ENCODE assay signal across 10 cellular contexts in the genomic region with DNA sequence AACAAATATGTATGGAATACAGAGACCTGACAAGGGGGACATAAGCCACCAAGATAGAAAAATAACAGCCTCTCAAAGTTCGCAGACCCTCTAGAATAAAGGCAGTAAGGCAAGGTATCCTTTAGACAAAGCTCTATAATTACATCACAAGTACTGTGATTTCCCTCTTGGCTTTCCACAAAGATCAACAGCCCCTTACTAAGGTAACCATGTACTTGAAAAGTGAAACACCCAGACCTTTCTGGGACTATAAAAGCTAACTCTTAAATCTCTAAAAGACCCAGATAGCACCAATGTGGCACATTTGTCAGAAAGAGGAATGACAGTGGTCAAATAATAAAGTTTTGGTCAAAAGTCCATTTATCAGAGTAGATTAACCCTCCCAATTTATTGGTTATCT. TPM values are rescaled to one million over a fixed set of nuclear protein-coding genes. Genes with fewer than 3 reads are reported as not detected.
DNase-seq lines count a peak whose midpoint lies in the region; ATAC-seq and TF ChIP-seq lines count a peak whose summit lies in the region.
"Had no signal": no experiment of that assay in that cellular context is flagged by ENCODE, and none has a peak within 500 bp of the region (broad histone marks: within the 10 kb centered on the region; RNA-seq: fewer than 3 reads in every experiment).

No MANE protein-coding gene starts in this region.

- H3K4me3 Mint-ChIP-seq in activated CD4-positive, alpha-beta T cell treated with anti-CD3 and anti-CD28 coated beads for 36 hours = peak overlapping the region; percentile 30
- H3K4me3 Mint-ChIP-seq: endodermal cell had no signal

- POLR2A ChIA-PET in activated CD4-positive, alpha-beta T cell treated with anti-CD3 and anti-CD28 coated beads for 36 hours (lab: Charles Lee) = interaction anchor here (1.0 kb wide), 1 partner anchor 49 kb away, joined by 3 read pairs; no protein-coding TSS in a partner anchor
- POLR2A ChIA-PET in PC-3 (lab: Charles Lee; ENCODE audit: unreplicated experiment) = no interaction called here

- H3K9me2 ChIP-seq in PC-3 (replicated peaks; ENCODE audit: low read length) = no peaks in the 10 kb centered on the region

- H3K27me3 ChIP-seq in PC-3 (ENCODE audit: low read length) (no peaks in the 10 kb centered on the region), heart right ventricle (no peaks in the 10 kb centered on the region)

- H3K9me3 ChIP-seq in PC-3 (ENCODE audit: low read length) = no peaks in the 10 kb centered on the region
- peaks cover 0 to 4% (median 0%) of the 10 kb centered on the region in 11 donors for H3K9me3 ChIP-seq in heart right ventricle

- ATAC-seq in activated CD4-positive, alpha-beta T cell treated with anti-CD3 and anti-CD28 coated beads for 36 hours = no peak
- peak; percentile 29 for ATAC-seq in HG02610 (IDR thresholded peaks at IDR 0.05; ENCODE audit: unreplicated experiment)
- ATAC-seq in PC-3 = no peak
- no peak for ATAC-seq in heart right ventricle

- TF ChIP-seq CTCF in PC-3 (conservative IDR thresholded peaks at IDR 0.05; ENCODE audit: low read depth, low read length) = no peak
- no peak for TF ChIP-seq CTCF in heart right ventricle (IDR thresholded peaks at IDR 0.05)

- H3K4me1 ChIP-seq in PC-3 (ENCODE audit: insufficient read depth, low read length) (peaks cover 23% of the 10 kb centered on the region), heart right ventricle (peaks cover 7 to 90% (median 80%) of the 10 kb centered on the region in 9 donors)

- H3K27me3 Mint-ChIP-seq in activated CD4-positive, alpha-beta T cell treated with anti-CD3 and anti-CD28 coated beads for 36 hours = no peaks in the 10 kb centered on the region

- H3K4me2 ChIP-seq in PC-3 (ENCODE audit: low read length) = peak overlapping the region; percentile 25

- H3K79me2 ChIP-seq in PC-3 (ENCODE audit: low read length) = peaks cover 99% of the 10 kb centered on the region

- intact Hi-C loops in activated CD4-positive, alpha-beta T cell treated with anti-CD3 and anti-CD28 coated beads for 36 hours (cut with DNase I, micrococcal nuclease) = loop anchor here in 1 of 2 experiments (5.0 kb wide), 2 partner anchors 88 to 212 kb away; no protein-coding TSS in a partner anchor
- intact Hi-C loops in PC-3 (cut with micrococcal nuclease) = no loop called here
- intact Hi-C loops in heart right ventricle (cut with DNase I) = no loop called here

- no peaks in the 10 kb centered on the region for H3F3A ChIP-seq in PC-3 (ENCODE audit: low read length, unreplicated experiment)

- no peaks in the 10 kb centered on the region for H3K9me3 Mint-ChIP-seq in activated CD4-positive, alpha-beta T cell treated with anti-CD3 and anti-CD28 coated beads for 36 hours (ENCODE audit: low read depth)
- H3K9me3 Mint-ChIP-seq: endodermal cell had no signal

- no peak for DNase-seq in activated CD4-positive, alpha-beta T cell treated with anti-CD3 and anti-CD28 coated beads for 36 hours
- no peak for DNase-seq in activated CD4-positive, alpha-beta T cell treated with anti-CD3 and anti-CD28 coated beads for 48 hours
- DNase-seq in PC-3 (no peak), inferior parietal cortex (ENCODE audit: extremely low spot score) (no peak), NCI-H748 (lab: John Stamatoyannopoulos, UW; ENCODE audit: unreplicated experiment) (no peak), heart right ventricle (no peak)
- DNase-seq: endodermal cell, NCI-H2081 treated with DMSO at 0.1 percent for 48 hours had no signal

- peak overlapping the region; percentile 59 for H3K27ac Mint-ChIP-seq in activated CD4-positive, alpha-beta T cell treated with anti-CD3 and anti-CD28 coated beads for 36 hours

- no TSS peak for BruUV-seq in PC-3 (replicated peaks; lab: Mats Ljungman, UMichigan)

- no peak overlapping the region for H2AFZ ChIP-seq in PC-3 (ENCODE audit: low read length)

- H3K36me3 Mint-ChIP-seq in activated CD4-positive, alpha-beta T cell treated with anti-CD3 and anti-CD28 coated beads for 36 hours (ENCODE audit: low read depth) = peaks cover 12% of the 10 kb centered on the region

- H4K20me1 ChIP-seq in PC-3 (ENCODE audit: low read length) = peaks cover 21% of the 10 kb centered on the region

- CTCF ChIA-PET in activated CD4-positive, alpha-beta T cell treated with anti-CD3 and anti-CD28 coated beads for 36 hours (lab: Charles Lee) = interaction anchor here (1.1 to 1.7 kb wide), 5 partner anchors 15 to 87 kb away, joined by 3 to 5 read pairs (median 4); no protein-coding TSS in a partner anchor
- CTCF ChIA-PET in PC-3 (lab: Charles Lee) = no interaction called here

- no peak overlapping the region for H3K9ac ChIP-seq in PC-3 (ENCODE audit: low read length)

- 85% methylated on average over 1 of the region's 1 CpG for WGBS in heart right ventricle, 2 donors

- peak overlapping the region; percentile 16 for H3K27ac ChIP-seq in PC-3 (ENCODE audit: low read length)
- peak overlapping the region in 11 of 21 experiments; percentile 11 to 78 (median 41) for H3K27ac ChIP-seq in skin epidermis
- H3K27ac ChIP-seq in heart right ventricle = peak overlapping the region in 1 of 10 donors; percentile 13

- H3K4me3 ChIP-seq in PC-3 (ENCODE audit: low read length) (no peak overlapping the region), skin epidermis (no peak overlapping the region), heart right ventricle (no peak overlapping the region)

- H3K4me1 Mint-ChIP-seq in activated CD4-positive, alpha-beta T cell treated with anti-CD3 and anti-CD28 coated beads for 36 hours = peaks cover 77% of the 10 kb centered on the region

- H3K36me3 ChIP-seq in PC-3 (ENCODE audit: low read depth, low read length) = no peaks in the 10 kb centered on the region
- H3K36me3 ChIP-seq in heart right ventricle = no peaks in the 10 kb centered on the region

RNA-seq across cellular contexts. Expression of a gene that starts 51.9 kb away (rescaled TPM):
- 100 to 1,000 TPM; 164 to 226 TPM for total RNA-seq in activated CD4-positive, alpha-beta T cell treated with anti-CD3 and anti-CD28 coated beads for 36 hours
- total RNA-seq in PC-3 (2014; rRNA removed) (77.6 and 109 TPM in 2 replicates), heart right ventricle (100 to 1,000 TPM in 8 of 10 donors, 10 to 100 TPM in 2; 79.6 to 184 (median 129) TPM)
- polyA plus RNA-seq in heart right ventricle = 10 to 100 TPM; 25.7 to 33.6 TPM
